24 cellular contexts compared by ENCODE assay signal in the genomic region with DNA sequence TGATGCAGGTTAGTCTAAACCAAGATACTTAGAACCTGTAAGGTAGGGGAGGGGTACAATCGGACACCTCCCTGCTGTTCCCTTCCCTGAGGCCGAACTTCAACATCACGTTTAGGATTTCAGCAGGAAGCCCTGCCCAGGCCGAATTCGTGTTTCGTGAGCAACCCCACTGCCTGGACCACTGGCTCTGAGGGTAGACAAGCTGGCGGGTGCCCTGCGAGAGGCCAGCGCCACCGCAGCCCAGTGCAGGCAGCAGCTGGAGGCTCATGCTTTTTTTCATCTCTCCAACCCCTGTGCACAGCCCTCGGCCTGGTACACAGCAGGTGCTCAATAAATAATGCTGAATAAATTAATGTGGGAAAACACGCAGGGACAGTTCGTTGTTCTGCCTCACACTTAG. TPM values are rescaled to one million over a fixed set of nuclear protein-coding genes. Genes with fewer than 3 reads are reported as not detected.
A peak's percentile ranks its signal among the peaks of the same experiment; 100 is the strongest.
DNase-seq lines count a peak whose midpoint lies in the region; ATAC-seq, FAIRE-seq and TF ChIP-seq lines count a peak whose summit lies in the region.
"Had no signal": no experiment of that assay in that cellular context is flagged by ENCODE, and none has a peak within 500 bp of the region (broad histone marks: within the 10 kb centered on the region; RNA-seq: fewer than 3 reads in every experiment).

No MANE protein-coding gene starts in this region.

- intact Hi-C loops in K562 (cut with micrococcal nuclease) (no loop called here), adrenal gland (cut with DNase I) (no loop called here)

- no peak overlapping the region for H2AK5ac ChIP-seq in H9 (ENCODE audit: insufficient read length, low read length)

- no peak for ATAC-seq in K562
- ATAC-seq in HG02759 (IDR thresholded peaks at IDR 0.05; ENCODE audit: unreplicated experiment), result no peak

- POLR2A ChIA-PET in K562 (lab: Yijun Ruan, JAX), result interaction anchor here (0.7 kb wide), 1 partner anchor 14 kb away, joined by 3 read pairs; a partner anchor contains a TSS

- H3K9ac ChIP-seq in BLaER1 (no peak overlapping the region), H9 (ENCODE audit: extremely low read depth, insufficient read length, low read length) (no peak overlapping the region), K562 (ENCODE audit: insufficient read depth in 1 of 2, low read depth in 2 of 2, low read length in 2 of 2) (peak overlapping the region in 1 of 2 experiments; percentile 77; a peak in 1 of 4 replicates)

- H3K9me3 Mint-ChIP-seq in H9 (no peaks in the 10 kb centered on the region; a peak in 1 of 5 replicates), neural crest cell (no peaks in the 10 kb centered on the region)
- H3K9me3 Mint-ChIP-seq: activated naive CD4-positive, alpha-beta T cell treated with anti-CD3 and anti-CD28 coated beads, Interleukin-2, amount 10 ng/mL, durations not matched to agents 7 days and 5 days; activated T-cell treated with anti-CD3 and anti-CD28 coated beads, Interleukin-2, amount 50 U/mL, for 72 hours had no signal

- H3K27me3 Mint-ChIP-seq in H9 (ENCODE audit: low read depth) (no peaks in the 10 kb centered on the region; the same call in none of the 2 replicates), neural crest cell (ENCODE audit: low read depth) (peaks cover 3% of the 10 kb centered on the region)

- CTCF ChIA-PET in K562 (lab: Yijun Ruan, JAX; ENCODE audit: low intra/inter-chr PET ratio), result no interaction called here

- no peak for FAIRE-seq in K562 (lab: Jason Lieb, UNC)
- FAIRE-seq: kidney had no signal

- H3K27me3 ChIP-seq in BLaER1, result no peaks in the 10 kb centered on the region
- H3K27me3 ChIP-seq in H9 (ENCODE audit: insufficient read depth, low read length), result no peaks in the 10 kb centered on the region
- no peaks in the 10 kb centered on the region for H3K27me3 ChIP-seq in K562 (ENCODE audit: control insufficient read depth in 2 of 2, insufficient read depth in 2 of 2, low read length in 2 of 2)
- H3K27me3 ChIP-seq in adrenal gland, result no peaks in the 10 kb centered on the region
- H3K27me3 ChIP-seq: tibial nerve had no signal

- BruUV-seq in K562 (replicated peaks; lab: Mats Ljungman, UMichigan), result no TSS peak

- no peak overlapping the region for H4K91ac ChIP-seq in H9 (ENCODE audit: insufficient read length, low read depth, low read length)

- H2BK20ac ChIP-seq in H9 (ENCODE audit: low read depth, low read length, poor library complexity, severe bottlenecking), result no peak overlapping the region

- in situ Hi-C loops in K562 (cut with MboI) (no loop called here), ACHN (cut with HindIII; ENCODE audit: low pct_ligation_motif_present, low pct_unique_long_range_greater_than_20kb, low sequenced_read_pairs) (no loop called here)

- no peak overlapping the region for H2BK5ac ChIP-seq in H9 (ENCODE audit: insufficient read length, low read length)

- H3K23me2 ChIP-seq in H9 (ENCODE audit: insufficient read length, low read depth, low read length, poor library complexity, severe bottlenecking), result peaks cover 3% of the 10 kb centered on the region

- TF ChIP-seq RAD21 in K562 (CRISPR knock-in tag; conservative IDR thresholded peaks at IDR 0.05 in 1 of 2, IDR thresholded peaks at IDR 0.05 in 1 of 2), result no peak

- H3K4me1 ChIP-seq in BLaER1 (peaks cover 7% of the 10 kb centered on the region; the same call in 1 of the 2 replicates), H9 (ENCODE audit: insufficient read depth, low read length) (no peaks in the 10 kb centered on the region), K562 (replicated peaks in 1 of 2; ENCODE audit: control insufficient read depth in 2 of 2, insufficient read depth in 2 of 2, low read length in 2 of 2) (peaks cover 5 to 28% of the 10 kb centered on the region in 2 experiments; a peak in 4 of 5 replicates), adrenal gland (replicated peaks in 1 of 2) (peaks cover 0 to 7% of the 10 kb centered on the region in 2 donors)
- H3K4me1 ChIP-seq: Caco-2 had no signal

- H3K4ac ChIP-seq in H9 (ENCODE audit: low read depth, low read length), result no peak overlapping the region

- H3K79me2 ChIP-seq in H9 (ENCODE audit: insufficient read depth, low read length) (no peaks in the 10 kb centered on the region), K562 (ENCODE audit: control insufficient read depth, insufficient read depth, low read length) (no peaks in the 10 kb centered on the region)

- H4K8ac ChIP-seq in H9 (replicated peaks; ENCODE audit: insufficient read length, low read depth, low read length), result no peak overlapping the region

- H3K4me3 ChIP-seq in BLaER1, result no peak overlapping the region
- H3K4me3 ChIP-seq in K562, result no peak overlapping the region
- H3K4me3 ChIP-seq in adrenal gland, result no peak overlapping the region

- H3K27ac Mint-ChIP-seq in H9 (no peak overlapping the region), neural crest cell (ENCODE audit: unreplicated experiment) (no peak overlapping the region)
- H3K27ac Mint-ChIP-seq: activated naive CD4-positive, alpha-beta T cell treated with anti-CD3 and anti-CD28 coated beads, Interleukin-2, amount 10 ng/mL, durations not matched to agents 7 days and 5 days; activated T-cell treated with anti-CD3 and anti-CD28 coated beads, Interleukin-2, amount 50 U/mL, for 72 hours had no signal

- TF ChIP-seq POLR2A in K562 (conservative IDR thresholded peaks at IDR 0.05) (no peak), adrenal gland (IDR thresholded peaks at IDR 0.05) (no peak)

- no peak for TF ChIP-seq CTCF in H9 (conservative IDR thresholded peaks at IDR 0.05)
- TF ChIP-seq CTCF in K562 (IDR thresholded peaks at IDR 0.05 in 2 of 3, conservative IDR thresholded peaks at IDR 0.05 in 1 of 3; ENCODE audit: insufficient read depth in 2 of 3, low read depth in 1 of 3, low read length in 3 of 3), result no peak
- TF ChIP-seq CTCF in neural crest cell (conservative IDR thresholded peaks at IDR 0.05), result no peak
- TF ChIP-seq CTCF in adrenal gland (IDR thresholded peaks at IDR 0.05), result no peak

- no peak overlapping the region for H2BK12ac ChIP-seq in H9 (ENCODE audit: insufficient read length, low read depth, low read length)

- H3K27ac ChIP-seq in BLaER1, result no peak overlapping the region
- no peak overlapping the region for H3K27ac ChIP-seq in H9 (ENCODE audit: insufficient read length, low read depth, low read length)
- H3K27ac ChIP-seq in K562 (ENCODE audit: extremely low read depth, low read depth, low read length), result no peak overlapping the region
- H3K27ac ChIP-seq in adrenal gland, result no peak overlapping the region
- H3K27ac ChIP-seq: tibial nerve had no signal

- H2BK120ac ChIP-seq in H9 (ENCODE audit: low read depth, low read length, poor library complexity, severe bottlenecking), result no peak overlapping the region

- peaks cover 89% of the 10 kb centered on the region for H3K36me3 ChIP-seq in BLaER1
- peaks cover 2% of the 10 kb centered on the region; the same call in 1 of the 3 replicates for H3K36me3 ChIP-seq in K562 (ENCODE audit: control insufficient read depth, insufficient read depth, low read length)
- peaks cover 0 to 24% of the 10 kb centered on the region in 2 donors for H3K36me3 ChIP-seq in adrenal gland (replicated peaks in 1 of 2)

- H3K4me1 Mint-ChIP-seq in H9 (peaks cover 4 to 13% of the 10 kb centered on the region in 2 experiments), neural crest cell (peaks cover 17% of the 10 kb centered on the region)

- H2BK15ac ChIP-seq in H9 (ENCODE audit: low read depth, low read length), result no peak overlapping the region

- H2AFZ ChIP-seq in H9 (ENCODE audit: low read length) (no peak overlapping the region), K562 (ENCODE audit: low read depth, low read length) (no peak overlapping the region)

- no peak overlapping the region for H3K23ac ChIP-seq in H9 (ENCODE audit: insufficient read length, low read depth, low read length)

- peaks cover 2% of the 10 kb centered on the region for H3K9me1 ChIP-seq in K562 (ENCODE audit: control insufficient read depth, insufficient read depth, low read length)

- H3K18ac ChIP-seq in H9 (ENCODE audit: insufficient read length, low read depth, low read length), result no peak overlapping the region

- no peaks in the 10 kb centered on the region for H3K9me3 ChIP-seq in BLaER1
- H3K9me3 ChIP-seq in H9 (ENCODE audit: control insufficient read depth, low read depth, low read length), result no peaks in the 10 kb centered on the region
- H3K9me3 ChIP-seq in K562 (replicated peaks; ENCODE audit: control insufficient read depth, insufficient read depth, low read depth, low read length), result no peaks in the 10 kb centered on the region
- no peaks in the 10 kb centered on the region for H3K9me3 ChIP-seq in adrenal gland (replicated peaks in 1 of 3)
- H3K9me3 ChIP-seq: Caco-2, tibial nerve had no signal

- H3T11ph ChIP-seq in H9 (ENCODE audit: low read length), result no peak overlapping the region

- H3K14ac ChIP-seq in H9 (ENCODE audit: insufficient read depth, low read length), result no peak overlapping the region

- TF ChIP-seq EP300 in K562 (IDR thresholded peaks at IDR 0.05; ENCODE audit: low read length), result no peak

- DNase-seq in H9 (no peak), K562 (ENCODE audit: extremely low read depth in 1 of 4, low spot score in 3 of 4) (no peak), neural crest cell (ENCODE audit: low read depth, low spot score) (no peak), ACHN (no peak), adrenal gland (no peak), NCI-H446 treated with DMSO at 0.1 percent for 48 hours (lab: John Stamatoyannopoulos, UW) (no peak)
- DNase-seq: activated CD4-positive, alpha-beta T cell treated with anti-CD3 and anti-CD28 coated beads, Interleukin-2, amount 50 U/mL, for 4 hours; activated CD4-positive, CD25-positive, alpha-beta regulatory T cell; activated naive CD4-positive, alpha-beta T cell treated with anti-CD3 and anti-CD28 coated beads, Interleukin-2, amount 10 ng/mL, durations not matched to agents 7 days and 5 days; cortex of kidney; DMS79 treated with DMSO at 0.1 percent for 48 hours; erythroblast; kidney; NCI-H1092 treated with DMSO at 0.1 percent for 48 hours; NCI-H1694 treated with DMSO at 0.1 percent for 48 hours; NCI-H510A; stimulated activated CD4-positive, alpha-beta T cell treated with anti-CD3 and anti-CD28 coated beads, Interleukin-4, amount 100 ng/mL, for 4 hours had no signal

- H3K79me1 ChIP-seq in H9 (ENCODE audit: insufficient read depth, low read depth, low read length, poor library complexity, severe bottlenecking), result no peaks in the 10 kb centered on the region

- H3K4me2 ChIP-seq in BLaER1, result peak overlapping the region; percentile 51
- peak overlapping the region; percentile 59 for H3K4me2 ChIP-seq in H9 (ENCODE audit: insufficient read depth, insufficient read length, low read length)
- H3K4me2 ChIP-seq in K562 (ENCODE audit: insufficient read depth, low read length), result no peak overlapping the region

- H3K4me3 Mint-ChIP-seq in H9 (peak overlapping the region; percentile 75 to 86), neural crest cell (peak overlapping the region; percentile 62)
- H3K4me3 Mint-ChIP-seq: activated naive CD4-positive, alpha-beta T cell treated with anti-CD3 and anti-CD28 coated beads, Interleukin-2, amount 10 ng/mL, durations not matched to agents 7 days and 5 days had no signal

- WGBS in H9 (ENCODE audit: extremely low coverage, insufficient read length, low lambda C conversion rate), result no CpG with 5 or more reads among the region's 13 CpGs
- 59% methylated on average over 12 of the region's 13 CpGs for WGBS in K562 (ENCODE audit: insufficient coverage, low coverage, missing lambda C conversion rate)
- WGBS in adrenal gland, 4 donors, result 88 to 93% (median 91%) methylated on average over 13 of the region's 13 CpGs

- H3K56ac ChIP-seq in H9 (ENCODE audit: insufficient read length, low read depth, low read length), result no peak overlapping the region

- H3K36me3 Mint-ChIP-seq in H9 (ENCODE audit: insufficient read depth in 1 of 3, low read depth in 3 of 3) (peaks cover 8 to 33% (median 19%) of the 10 kb centered on the region in 3 experiments), neural crest cell (ENCODE audit: low read depth) (peaks cover 6% of the 10 kb centered on the region)
- H3K36me3 Mint-ChIP-seq: activated naive CD4-positive, alpha-beta T cell treated with anti-CD3 and anti-CD28 coated beads, Interleukin-2, amount 10 ng/mL, durations not matched to agents 7 days and 5 days had no signal

- H4K5ac ChIP-seq in H9 (ENCODE audit: insufficient read length, low read depth, low read length), result no peak overlapping the region

- H4K20me1 ChIP-seq in BLaER1 (peaks cover 30% of the 10 kb centered on the region), H9 (ENCODE audit: control insufficient read depth, insufficient read depth, insufficient read length) (no peaks in the 10 kb centered on the region), K562 (replicated peaks; ENCODE audit: control insufficient read depth, insufficient read depth, low read length) (0 out of 2 replicates have a peak, but pooled peaks cover 3% of the 10 kb centered on the region)

RNA-seq across cellular contexts. Expression of a gene that starts 7.7 kb away (rescaled TPM):
- 19.6 and 20.2 TPM in 2 replicates for total RNA-seq in H9 (2021)
- 9.9 and 22.2 TPM in 2 replicates for total RNA-seq in K562 (2011; cell fraction: chromatin; rRNA removed; ENCODE audit: low replicate concordance)
- total RNA-seq in K562 (2011; cell fraction: nucleolus; rRNA removed), result 12.0 and 12.4 TPM in 2 replicates
- total RNA-seq in K562 (2011; cell fraction: nucleoplasm; rRNA removed), result 9.1 and 12.6 TPM in 2 replicates
- 4.2 and 6.8 TPM in 2 replicates for total RNA-seq in K562 (2014; rRNA removed)
- 1.2 and 1.3 TPM in 2 replicates for total RNA-seq in K562 (2014; rRNA removed; fragmentation: Illumina TruSeq; extraction: Trizol)
- total RNA-seq in K562 (2015; rRNA removed; fragmentation: Illumina TruSeq; extraction: Trizol), result 1.5 and 2.7 TPM in 2 replicates
- total RNA-seq in K562 (2021), result 3.4 and 4.1 TPM in 2 replicates
- 5.1 and 10.3 TPM in 2 replicates for polyA plus RNA-seq in K562 (2011; rRNA removed)
- polyA plus RNA-seq in K562 (2011; cell fraction: cytosol; rRNA removed), result 9.6 and 10.5 TPM in 2 replicates
- polyA plus RNA-seq in K562 (2011; cell fraction: nucleus; rRNA removed), result 9.2 and 20.4 TPM in 2 replicates
- polyA plus RNA-seq in K562 (2012), result 2.4 and 5.5 TPM in 2 replicates
- 2.9 and 4.7 TPM in 2 replicates for polyA plus RNA-seq in K562 (2014; fragmentation: Illumina TruSeq; extraction: Trizol)
- polyA plus RNA-seq in K562 (2014; fragmentation: Nextera tagmentation; extraction: Ambion mirVana), result not detected
- polyA plus RNA-seq in K562 (2014; rRNA removed), result 3.7 and 6.4 TPM in 2 replicates
- 2.5 and 2.9 TPM in 2 replicates for polyA minus RNA-seq in K562 (2011; rRNA and poly(A)+ RNA removed)
- 3.3 and 6.9 TPM in 2 replicates for polyA minus RNA-seq in K562 (2011; cell fraction: cytosol; rRNA and poly(A)+ RNA removed)
- polyA minus RNA-seq in K562 (2011; cell fraction: nucleus; rRNA and poly(A)+ RNA removed), result 3.4 and 8.3 TPM in 2 replicates
- total RNA-seq in neural crest cell, result 71.4 and 78.8 TPM in 2 replicates
- total RNA-seq in adrenal gland, result 10 to 100 TPM; 26.8 to 97.1 (median 34.8) TPM
- 100 to 1,000 TPM in 1 of 3 donors, 10 to 100 TPM in 2; 13.9 to 130 (median 43.2) TPM for polyA plus RNA-seq in adrenal gland

RNA-seq across cellular contexts. Expression of a gene that starts 13.8 kb away (rescaled TPM):
- total RNA-seq in H9 (2021) (52.3 and 52.4 TPM in 2 replicates), K562 (2014; rRNA removed) (113 and 149 TPM in 2 replicates), K562 (2014; rRNA removed; fragmentation: Illumina TruSeq; extraction: Trizol) (26.2 and 45.7 TPM in 2 replicates), K562 (2015; rRNA removed; fragmentation: Illumina TruSeq; extraction: Trizol) (51.1 and 57.8 TPM in 2 replicates), K562 (2021) (78.9 and 88.6 TPM in 2 replicates), neural crest cell (54.9 and 56.6 TPM in 2 replicates), adrenal gland (10 to 100 TPM; 29.1 to 51.2 (median 44.9) TPM)
- 17.3 and 60.1 TPM in 2 replicates for total RNA-seq in K562 (2011; cell fraction: chromatin; rRNA removed; ENCODE audit: low replicate concordance)
- 53.9 and 64.9 TPM in 2 replicates for total RNA-seq in K562 (2011; cell fraction: nucleolus; rRNA removed)
- 23.2 and 29.4 TPM in 2 replicates for total RNA-seq in K562 (2011; cell fraction: nucleoplasm; rRNA removed)
- polyA plus RNA-seq in K562 (2011; rRNA removed) (35.6 and 43.2 TPM in 2 replicates), K562 (2014; fragmentation: Illumina TruSeq; extraction: Trizol) (33.3 and 53.3 TPM in 2 replicates), K562 (2014; fragmentation: Nextera tagmentation; extraction: Ambion mirVana) (1 to 10 TPM; 1.1 to 6.3 TPM), K562 (2014; rRNA removed) (61.3 and 65.9 TPM in 2 replicates), adrenal gland (100 to 1,000 TPM in 1 of 3 donors, 10 to 100 TPM in 2; 35.9 to 105 (median 88.9) TPM)
- 53.9 and 97.8 TPM in 2 replicates for polyA plus RNA-seq in K562 (2011; cell fraction: cytosol; rRNA removed)
- polyA plus RNA-seq in K562 (2011; cell fraction: nucleus; rRNA removed), result 37.4 and 64.0 TPM in 2 replicates
- polyA plus RNA-seq in K562 (2012), result 53.0 and 58.9 TPM in 2 replicates
- polyA minus RNA-seq in K562 (2011; rRNA and poly(A)+ RNA removed), result 27.6 and 57.1 TPM in 2 replicates
- 34.9 and 39.1 TPM in 2 replicates for polyA minus RNA-seq in K562 (2011; cell fraction: cytosol; rRNA and poly(A)+ RNA removed)
- polyA minus RNA-seq in K562 (2011; cell fraction: nucleus; rRNA and poly(A)+ RNA removed), result 23.5 and 26.5 TPM in 2 replicates

RNA-seq across cellular contexts. Expression of a gene that starts 14.1 kb away (rescaled TPM):
- total RNA-seq in H9 (2021) (185 and 198 TPM in 2 replicates), K562 (2014; rRNA removed) (239 and 305 TPM in 2 replicates), K562 (2014; rRNA removed; fragmentation: Illumina TruSeq; extraction: Trizol) (19.2 and 33.2 TPM in 2 replicates), K562 (2015; rRNA removed; fragmentation: Illumina TruSeq; extraction: Trizol) (130 and 147 TPM in 2 replicates), K562 (2021) (273 and 289 TPM in 2 replicates), neural crest cell (194 and 196 TPM in 2 replicates), adrenal gland (100 to 1,000 TPM; 208 to 400 (median 312) TPM)
- 63.5 and 278 TPM in 2 replicates for total RNA-seq in K562 (2011; cell fraction: chromatin; rRNA removed; ENCODE audit: low replicate concordance)
- total RNA-seq in K562 (2011; cell fraction: nucleolus; rRNA removed), result 249 and 252 TPM in 2 replicates
- 127 and 141 TPM in 2 replicates for total RNA-seq in K562 (2011; cell fraction: nucleoplasm; rRNA removed)
- polyA plus RNA-seq in K562 (2011; rRNA removed) (159 and 263 TPM in 2 replicates), K562 (2014; fragmentation: Illumina TruSeq; extraction: Trizol) (50.1 and 152 TPM in 2 replicates), K562 (2014; fragmentation: Nextera tagmentation; extraction: Ambion mirVana) (10 to 100 TPM in 1 of 2 experiments, 1 to 10 TPM in 1; 5.8 to 18.3 TPM), K562 (2014; rRNA removed) (230 and 233 TPM in 2 replicates), adrenal gland (100 to 1,000 TPM in 2 of 3 donors, 10 to 100 TPM in 1; 45.1 to 298 (median 245) TPM)
- polyA plus RNA-seq in K562 (2011; cell fraction: cytosol; rRNA removed), result 307 and 533 TPM in 2 replicates
- 164 and 210 TPM in 2 replicates for polyA plus RNA-seq in K562 (2011; cell fraction: nucleus; rRNA removed)
- 176 and 372 TPM in 2 replicates for polyA plus RNA-seq in K562 (2012)
- polyA minus RNA-seq in K562 (2011; rRNA and poly(A)+ RNA removed), result 43.6 and 67.0 TPM in 2 replicates
- polyA minus RNA-seq in K562 (2011; cell fraction: cytosol; rRNA and poly(A)+ RNA removed), result 103 and 143 TPM in 2 replicates
- polyA minus RNA-seq in K562 (2011; cell fraction: nucleus; rRNA and poly(A)+ RNA removed), result 49.1 and 66.3 TPM in 2 replicates

RNA-seq across cellular contexts. Expression of a gene that starts 37.3 kb away (rescaled TPM):
- total RNA-seq in H9 (2021) (19.3 and 20.3 TPM in 2 replicates), K562 (2014; rRNA removed) (0.86 TPM in 2 replicates), K562 (2014; rRNA removed; fragmentation: Illumina TruSeq; extraction: Trizol) (0.13 and 0.33 TPM in 2 replicates), K562 (2015; rRNA removed; fragmentation: Illumina TruSeq; extraction: Trizol) (0.43 and 1.4 TPM in 2 replicates), K562 (2021) (1.5 and 1.7 TPM in 2 replicates), neural crest cell (27.7 and 29.8 TPM in 2 replicates), adrenal gland (1 to 10 TPM in 2 of 8 donors, under 1 TPM in 3, not detected in 3; 0.29 to 2.6 (median 0.92) TPM)
- total RNA-seq in K562 (2011; cell fraction: chromatin; rRNA removed; ENCODE audit: low replicate concordance), result 1.3 and 6.2 TPM in 2 replicates
- 4.2 and 5.0 TPM in 2 replicates for total RNA-seq in K562 (2011; cell fraction: nucleolus; rRNA removed)
- total RNA-seq in K562 (2011; cell fraction: nucleoplasm; rRNA removed), result 1.5 and 3.7 TPM in 2 replicates
- polyA plus RNA-seq in K562 (2011; rRNA removed) (1.5 and 3.8 TPM in 2 replicates), K562 (2014; fragmentation: Illumina TruSeq; extraction: Trizol) (0.80 and 1.7 TPM in 2 replicates), K562 (2014; fragmentation: Nextera tagmentation; extraction: Ambion mirVana) (not detected), K562 (2014; rRNA removed) (1.1 TPM in 2 replicates), adrenal gland (1 to 10 TPM; 1.8 to 4.3 (median 2.8) TPM)
- 5.5 and 5.7 TPM in 2 replicates for polyA plus RNA-seq in K562 (2011; cell fraction: cytosol; rRNA removed)
- polyA plus RNA-seq in K562 (2011; cell fraction: nucleus; rRNA removed), result 3.7 and 4.0 TPM in 2 replicates
- 0.71 and 0.87 TPM in 2 replicates for polyA plus RNA-seq in K562 (2012)
- polyA minus RNA-seq in K562 (2011; rRNA and poly(A)+ RNA removed), result 1.1 and 2.3 TPM in 2 replicates
- 1.2 and 3.5 TPM in 2 replicates for polyA minus RNA-seq in K562 (2011; cell fraction: cytosol; rRNA and poly(A)+ RNA removed)
- 0.40 and 0.78 TPM in 2 replicates for polyA minus RNA-seq in K562 (2011; cell fraction: nucleus; rRNA and poly(A)+ RNA removed)
- total RNA-seq: activated T-cell treated with anti-CD3 and anti-CD28 coated beads, Interleukin-2, amount 50 U/mL, for 72 hours; T-helper 1 cell treated with Interleukin-12 subunit alpha and Interleukin-12 subunit beta and Interleukin-4 antibody, amounts not matched to agents 30 ng/mL and 1 ng/mL, for 36 hours had no signal
- polyA plus RNA-seq: liver had no signal
